20 cellular contexts compared by ENCODE assay signal in the genomic region with DNA sequence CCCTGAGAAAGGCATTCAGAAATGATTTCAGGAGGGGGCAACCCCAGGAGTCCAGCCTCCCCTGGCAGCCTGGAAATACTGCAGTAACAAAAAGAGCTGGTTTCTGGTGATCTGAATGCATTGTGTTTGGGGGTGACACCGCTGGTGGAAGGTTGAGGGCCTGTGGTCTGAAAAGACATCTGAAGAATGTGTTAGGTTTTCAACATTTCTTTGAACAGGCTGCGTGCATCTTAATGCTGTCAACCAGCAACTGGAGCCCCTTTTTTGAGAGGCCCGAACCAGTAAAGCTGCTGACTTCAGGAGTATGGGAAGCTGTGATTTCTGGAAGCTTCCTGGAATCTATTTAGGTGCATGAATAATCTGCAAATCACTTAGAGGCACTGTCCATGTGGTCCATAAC.
"Had no signal": no experiment of that assay in that cellular context is flagged by ENCODE, and none has a peak within 500 bp of the region (broad histone marks: within the 10 kb centered on the region; RNA-seq: fewer than 3 reads in every experiment).

No MANE protein-coding gene starts in this region.

- H3K9me3 ChIP-seq: left lung, psoas muscle, right lobe of liver, spleen, stomach, uterus had no signal

- DNase-seq: activated CD4-positive, alpha-beta T cell treated with anti-CD3 and anti-CD28 coated beads, Interleukin-2, amount 10 ng/mL, durations not matched to agents 24 days and 14 days; activated CD4-positive, CD25-positive, alpha-beta regulatory T cell; activated CD8-positive, alpha-beta memory T cell treated with anti-CD3 and anti-CD28 coated beads, Interleukin-2, amount 50 U/mL, for 4 hours; activated CD8-positive, alpha-beta T cell treated with anti-CD3 and anti-CD28 coated beads, Interleukin-2, amount 10 ng/mL, durations not matched to agents 7 days and 5 days; activated effector memory CD4-positive, alpha-beta T cell treated with anti-CD3 and anti-CD28 coated beads, Interleukin-2, amount 50 U/mL, for 16 hours; activated T-cell treated with anti-CD3 and anti-CD28 coated beads, Interleukin-2, amount 50 U/mL, for 48 hours; amniotic stem cell; kidney; left lung; mammary epithelial cell; natural killer cell; occipital lobe; psoas muscle; right lobe of liver; spleen; stomach; uterus had no signal

- H3K36me3 ChIP-seq: uterus had no signal

- ATAC-seq: activated CD8-positive, alpha-beta T cell treated with anti-CD3 and anti-CD28 coated beads, Interleukin-2, amount 10 ng/mL, durations not matched to agents 7 days and 5 days; activated naive CD4-positive, alpha-beta T cell treated with anti-CD3 and anti-CD28 coated beads, Interleukin-2, amount 50 U/mL, for 72 hours; esophagus mucosa; left lung; natural killer cell; psoas muscle; right lobe of liver had no signal

- H3K4me2 ChIP-seq: hepatocyte had no signal

- H2AFZ ChIP-seq: hepatocyte had no signal

- H3K4me1 ChIP-seq: uterus had no signal

- H3K27ac ChIP-seq: hepatocyte, psoas muscle, right lobe of liver, spleen, uterus had no signal

- H3K4me3 ChIP-seq: hepatocyte, left lung, psoas muscle, right lobe of liver, spleen, stomach, uterus had no signal

- H3K27me3 ChIP-seq: hepatocyte, left lung, right lobe of liver, stomach, uterus had no signal
